Comparison of ENCODE assay signal across 6 cellular contexts in genomic region chr3:53054233-53054632, GRCh38. TPM values are rescaled to one million over a fixed set of nuclear protein-coding genes. Genes with fewer than 3 reads are reported as not detected.
DNase-seq lines count a peak whose midpoint lies in the region; ATAC-seq, FAIRE-seq and TF ChIP-seq lines count a peak whose summit lies in the region.
"Not testable (repeated sequence)": the region's sequence is repeated elsewhere in the genome, so short reads cannot be mapped to it uniquely, and the experiment has no call there.

No MANE protein-coding gene starts in this region.

- not testable (repeated sequence) for BruUV-seq in K562 (replicated peaks; lab: Mats Ljungman, UMichigan); HepG2 (replicated peaks; lab: Mats Ljungman, UMichigan)

- intact Hi-C loops in K562 (cut with micrococcal nuclease); sigmoid colon (cut with DNase I); stomach (cut with DNase I; ENCODE audit: low total_unique reads): not testable (repeated sequence)
- intact Hi-C loops in HepG2 (cut with micrococcal nuclease; ENCODE audit: unreplicated experiment): loop anchor here (10.0 kb wide), 1 partner anchor 79 kb away; no protein-coding TSS in a partner anchor

- not testable (repeated sequence) for H3K27me3 ChIP-seq in DND-41 (ENCODE audit: insufficient read depth, low read length, poor library complexity); K562 (ENCODE audit: control insufficient read depth in 2 of 2, insufficient read depth in 2 of 2, low read length in 2 of 2); HepG2 (ENCODE audit: control insufficient read depth in 1 of 2, insufficient read depth in 2 of 2, low read length in 2 of 2); sigmoid colon; stomach

- in situ Hi-C loops in K562 (cut with MboI); HepG2 (cut with HindIII; ENCODE audit: extremely low pct_ligation_motif_present, low pct_unique_long_range_greater_than_20kb): not testable (repeated sequence)

- not testable (repeated sequence) for H3K9me1 ChIP-seq in K562 (ENCODE audit: control insufficient read depth, insufficient read depth, low read length)

- CTCF ChIA-PET in WTC11 (lab: Charles Lee): interaction anchor here (1.1 kb wide), 1 partner anchor 19 kb away, joined by 3 read pairs; no protein-coding TSS in a partner anchor
- CTCF ChIA-PET in K562 (lab: Yijun Ruan, JAX; ENCODE audit: low intra/inter-chr PET ratio); HepG2 (lab: Yijun Ruan, JAX; ENCODE audit: low intra/inter-chr PET ratio, low total read pairs): not testable (repeated sequence)

- TF ChIP-seq RAD21 in K562 (CRISPR knock-in tag; conservative IDR thresholded peaks at IDR 0.05 in 1 of 2, IDR thresholded peaks at IDR 0.05 in 1 of 2); HepG2 (CRISPR knock-in tag; IDR thresholded peaks at IDR 0.05): not testable (repeated sequence)

- not testable (repeated sequence) for TF ChIP-seq POLR2A in K562 (conservative IDR thresholded peaks at IDR 0.05); HepG2 (IDR thresholded peaks at IDR 0.05; ENCODE audit: insufficient read depth in 1 of 2, low read depth in 2 of 2, low read length in 2 of 2); sigmoid colon (IDR thresholded peaks at IDR 0.05); stomach (IDR thresholded peaks at IDR 0.05)

- DNase-seq in DND-41: peak; percentile 0
- not testable (repeated sequence) for DNase-seq in WTC11 (ENCODE audit: low spot score); K562 (ENCODE audit: extremely low read depth in 1 of 4, low spot score in 3 of 4); HepG2 (ENCODE audit: low spot score)
- peak; percentile 24 for DNase-seq in sigmoid colon
- DNase-seq in stomach: peak; percentile 10

- not testable (repeated sequence) for H3K27ac Mint-ChIP-seq in WTC11

- not testable (repeated sequence) for H3K79me2 ChIP-seq in DND-41 (ENCODE audit: insufficient read depth, low read length); K562 (ENCODE audit: control insufficient read depth, insufficient read depth, low read length); HepG2 (ENCODE audit: insufficient read depth, low read length)

- not testable (repeated sequence) for H3K4me1 Mint-ChIP-seq in WTC11

- H3K9me3 Mint-ChIP-seq in WTC11: not testable (repeated sequence)

- not testable (repeated sequence) for H3K4me2 ChIP-seq in DND-41 (ENCODE audit: insufficient read depth, low read length); K562 (ENCODE audit: insufficient read depth, low read length); HepG2 (ENCODE audit: low read depth, low read length)

- not testable (repeated sequence) for H4K20me1 ChIP-seq in DND-41 (ENCODE audit: insufficient read depth, low read length); K562 (replicated peaks; ENCODE audit: control insufficient read depth, insufficient read depth, low read length); HepG2 (ENCODE audit: insufficient read depth, low read length)

- not testable (repeated sequence) for FAIRE-seq in K562 (lab: Jason Lieb, UNC); HepG2 (lab: Jason Lieb, UNC)

- not testable (repeated sequence) for H3K27me3 Mint-ChIP-seq in WTC11 (ENCODE audit: low read depth)

- TF ChIP-seq CTCF in DND-41 (IDR thresholded peaks at IDR 0.05; ENCODE audit: borderline replicate concordance, extremely low read depth, low read length, poor library complexity, severe bottlenecking); WTC11 (IDR thresholded peaks at IDR 0.05); K562 (IDR thresholded peaks at IDR 0.05 in 2 of 3, conservative IDR thresholded peaks at IDR 0.05 in 1 of 3; ENCODE audit: insufficient read depth in 2 of 3, low read depth in 1 of 3, low read length in 3 of 3); HepG2 (CRISPR knock-in tag; IDR thresholded peaks at IDR 0.05); sigmoid colon (IDR thresholded peaks at IDR 0.05); stomach (IDR thresholded peaks at IDR 0.05): not testable (repeated sequence)

- H3K9me3 ChIP-seq in DND-41 (ENCODE audit: insufficient read depth, low read length, severe bottlenecking); K562 (replicated peaks; ENCODE audit: control insufficient read depth, insufficient read depth, low read depth, low read length); HepG2 (ENCODE audit: low read length); sigmoid colon; stomach: not testable (repeated sequence)

- H3K36me3 ChIP-seq in DND-41 (ENCODE audit: insufficient read depth, low read length); K562 (ENCODE audit: control insufficient read depth, insufficient read depth, low read length); HepG2 (replicated peaks in 1 of 2; ENCODE audit: control insufficient read depth in 1 of 2, insufficient read depth in 2 of 2, low read length in 2 of 2); sigmoid colon; stomach: not testable (repeated sequence)

- not testable (repeated sequence) for H3K36me3 Mint-ChIP-seq in WTC11

- H3K4me3 Mint-ChIP-seq in WTC11: not testable (repeated sequence)

- POLR2A ChIA-PET in WTC11 (lab: Charles Lee); K562 (lab: Yijun Ruan, JAX); HepG2 (lab: Yijun Ruan, JAX): not testable (repeated sequence)

- not testable (repeated sequence) for TF ChIP-seq EP300 in K562 (IDR thresholded peaks at IDR 0.05; ENCODE audit: low read length); HepG2 (IDR thresholded peaks at IDR 0.05; ENCODE audit: low read depth in 2 of 2, low read length in 2 of 2); HepG2 (CRISPR knock-in tag; IDR thresholded peaks at IDR 0.05; ENCODE audit: borderline replicate concordance); sigmoid colon (IDR thresholded peaks at IDR 0.05); stomach (IDR thresholded peaks at IDR 0.05)

- H3K4me1 ChIP-seq in DND-41 (ENCODE audit: insufficient read depth, low read length); K562 (replicated peaks in 1 of 2; ENCODE audit: control insufficient read depth in 2 of 2, insufficient read depth in 2 of 2, low read length in 2 of 2); sigmoid colon; stomach: not testable (repeated sequence)
- peaks cover 13% of the 10 kb centered on the region for H3K4me1 ChIP-seq in HepG2 (ENCODE audit: insufficient read depth, low read length)

- ATAC-seq in DND-41 (ENCODE audit: insufficient read depth, low read depth); WTC11; K562; HepG2: not testable (repeated sequence)

- 16% methylated on average over 6 of the region's 7 CpGs for WGBS in K562 (ENCODE audit: insufficient coverage, low coverage, missing lambda C conversion rate)
- WGBS in HepG2 (ENCODE audit: low lambda C conversion rate): 58% methylated on average over 6 of the region's 7 CpGs
- 81% methylated on average over 7 of the region's 7 CpGs for WGBS in sigmoid colon, 2 donors
- WGBS in stomach, 5 donors: 79 to 99% (median 81%) methylated on average over 6 to 7 of the region's 7 CpGs

- not testable (repeated sequence) for H3K4me3 ChIP-seq in DND-41 (ENCODE audit: low read depth in 1 of 2, low read length in 2 of 2); K562; HepG2 (replicated peaks in 1 of 3; ENCODE audit: insufficient read depth in 1 of 3, low read depth in 2 of 3, low read length in 3 of 3); sigmoid colon; stomach

- not testable (repeated sequence) for H3K27ac ChIP-seq in DND-41 (ENCODE audit: low read length); K562 (ENCODE audit: extremely low read depth, low read depth, low read length); HepG2 (ENCODE audit: extremely low read length, insufficient read depth, low read length); sigmoid colon; stomach

- not testable (repeated sequence) for H3K9ac ChIP-seq in DND-41 (ENCODE audit: low read depth, low read length); K562 (ENCODE audit: insufficient read depth in 1 of 2, low read depth in 2 of 2, low read length in 2 of 2); HepG2 (ENCODE audit: insufficient read depth, low read depth, low read length)

- not testable (repeated sequence) for H2AFZ ChIP-seq in DND-41 (ENCODE audit: low read depth, low read length); K562 (ENCODE audit: low read depth, low read length); HepG2 (ENCODE audit: low read length)

RNA-seq across cellular contexts. Expression of gene SFMBT1, which starts 8.4 kb away (rescaled TPM):
- total RNA-seq in WTC11 (2021) (12.3 to 20.9 TPM (median 14.7 TPM) in 3 replicates), K562 (2014; rRNA removed) (3.4 and 7.2 TPM in 2 replicates), K562 (2014; rRNA removed; fragmentation: Illumina TruSeq; extraction: Trizol) (4.9 and 5.2 TPM in 2 replicates), K562 (2015; rRNA removed; fragmentation: Illumina TruSeq; extraction: Trizol) (4.6 and 5.7 TPM in 2 replicates), K562 (2021) (5.9 and 6.6 TPM in 2 replicates), HepG2 (2016; rRNA removed; fragmentation: Illumina TruSeq; extraction: Trizol) (12.8 and 15.6 TPM in 2 replicates), sigmoid colon (10 to 100 TPM; 10.2 to 16.1 (median 14.9) TPM), stomach (10 to 100 TPM in 1 of 5 donors, 1 to 10 TPM in 4; 5.8 to 29.4 (median 7.6) TPM)
- 9.9 and 14.6 TPM in 2 replicates for total RNA-seq in K562 (2011; cell fraction: chromatin; rRNA removed; ENCODE audit: low replicate concordance)
- 3.7 and 5.5 TPM in 2 replicates for total RNA-seq in K562 (2011; cell fraction: nucleolus; rRNA removed)
- 5.8 and 6.8 TPM in 2 replicates for total RNA-seq in K562 (2011; cell fraction: nucleoplasm; rRNA removed)
- polyA plus RNA-seq in K562 (2011; rRNA removed) (3.7 and 3.8 TPM in 2 replicates), K562 (2014; fragmentation: Illumina TruSeq; extraction: Trizol) (3.2 and 3.3 TPM in 2 replicates), K562 (2014; fragmentation: Nextera tagmentation; extraction: Ambion mirVana) (1 to 10 TPM in 1 of 2 experiments, under 1 TPM in 1; 0.76 to 1.4 TPM), K562 (2014; rRNA removed) (3.6 and 3.9 TPM in 2 replicates), HepG2 (2011; rRNA removed) (3.8 and 4.0 TPM in 2 replicates), sigmoid colon (1 to 10 TPM; 4.8 to 7.3 (median 6.9) TPM), stomach (1 to 10 TPM; 2.7 to 5.0 (median 3.4) TPM)
- 1.4 and 3.6 TPM in 2 replicates for polyA plus RNA-seq in K562 (2011; cell fraction: cytosol; rRNA removed)
- 4.4 and 5.8 TPM in 2 replicates for polyA plus RNA-seq in K562 (2011; cell fraction: nucleus; rRNA removed)
- polyA plus RNA-seq in K562 (2012): 3.3 and 3.8 TPM in 2 replicates
- polyA minus RNA-seq in K562 (2011; rRNA and poly(A)+ RNA removed): 11.0 and 11.2 TPM in 2 replicates
- 4.4 and 7.1 TPM in 2 replicates for polyA minus RNA-seq in K562 (2011; cell fraction: cytosol; rRNA and poly(A)+ RNA removed)
- polyA minus RNA-seq in K562 (2011; cell fraction: nucleus; rRNA and poly(A)+ RNA removed): 4.2 and 7.0 TPM in 2 replicates
- 8.9 and 9.3 TPM in 2 replicates for total RNA-seq in HepG2 (2016; cell fraction: cytosol; rRNA removed; fragmentation: Illumina TruSeq; extraction: Trizol; ENCODE audit: low read depth)
- total RNA-seq in HepG2 (2016; cell fraction: insoluble cytoplasmic fraction; rRNA removed; fragmentation: Illumina TruSeq; extraction: Trizol): 14.5 and 15.1 TPM in 2 replicates
- 10.0 and 10.3 TPM in 2 replicates for total RNA-seq in HepG2 (2016; cell fraction: membrane; rRNA removed; fragmentation: Illumina TruSeq; extraction: Trizol)
- total RNA-seq in HepG2 (2016; cell fraction: nucleus; rRNA removed; fragmentation: Illumina TruSeq; extraction: Trizol): 9.9 and 12.6 TPM in 2 replicates
- polyA plus RNA-seq in HepG2 (2011; cell fraction: cytosol; rRNA removed): 2.9 and 3.8 TPM in 2 replicates
- polyA plus RNA-seq in HepG2 (2011; cell fraction: nucleus; rRNA removed): 3.1 and 5.0 TPM in 2 replicates
- 3.3 TPM in 2 replicates for polyA plus RNA-seq in HepG2 (2012)
- polyA plus RNA-seq in HepG2 (2016; cell fraction: cytosol; fragmentation: Illumina TruSeq; extraction: Trizol; ENCODE audit: low read depth): 1.5 TPM in 2 replicates
- 9.8 and 11.0 TPM in 2 replicates for polyA plus RNA-seq in HepG2 (2016; cell fraction: insoluble cytoplasmic fraction; fragmentation: Illumina TruSeq; extraction: Trizol; ENCODE audit: low read depth)
- 4.1 and 4.6 TPM in 2 replicates for polyA plus RNA-seq in HepG2 (2016; cell fraction: membrane; fragmentation: Illumina TruSeq; extraction: Trizol; ENCODE audit: low read depth)
- 9.0 and 10.5 TPM in 2 replicates for polyA plus RNA-seq in HepG2 (2016; cell fraction: nucleus; fragmentation: Illumina TruSeq; extraction: Trizol; ENCODE audit: insufficient read depth, low read depth)
- polyA minus RNA-seq in HepG2 (2011; rRNA and poly(A)+ RNA removed; ENCODE audit: low replicate concordance): 13.9 and 50.6 TPM in 2 replicates
- 5.8 and 10.0 TPM in 2 replicates for polyA minus RNA-seq in HepG2 (2011; cell fraction: cytosol; rRNA and poly(A)+ RNA removed)
- polyA minus RNA-seq in HepG2 (2011; cell fraction: nucleus; rRNA and poly(A)+ RNA removed): 13.1 and 13.9 TPM in 2 replicates
